Comparison of ENCODE assay signal across 9 cellular contexts in the genomic region with DNA sequence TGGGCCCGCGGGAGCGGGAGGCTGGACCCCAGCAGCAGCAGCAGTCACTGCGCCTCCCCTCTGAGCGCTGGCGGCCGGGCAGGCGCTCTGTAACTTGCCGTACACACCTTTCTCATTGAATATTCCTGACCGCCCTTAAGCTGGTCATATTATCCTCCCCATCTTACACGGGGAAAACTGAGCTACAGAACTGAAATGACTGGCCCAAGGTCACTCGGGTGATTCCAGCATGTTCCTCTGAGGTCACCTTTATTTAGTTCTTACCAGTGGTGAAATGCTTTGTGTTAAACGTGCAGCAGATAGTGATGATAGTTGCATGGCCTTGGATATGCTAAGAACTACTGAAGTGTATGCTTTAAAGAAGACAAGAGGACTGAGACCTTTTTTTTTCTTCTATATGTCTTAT. TPM values are rescaled to one million over a fixed set of nuclear protein-coding genes. Genes with fewer than 3 reads are reported as not detected.
DNase-seq lines count a peak whose midpoint lies in the region; ATAC-seq and TF ChIP-seq lines count a peak whose summit lies in the region.
"Had no signal": no experiment of that assay in that cellular context is flagged by ENCODE, and none has a peak within 500 bp of the region (broad histone marks: within the 10 kb centered on the region; RNA-seq: fewer than 3 reads in every experiment).

No MANE protein-coding gene starts in this region.

- H3K36me3 Mint-ChIP-seq in CD4-positive, alpha-beta memory T cell: peaks cover 12 to 34% of the 10 kb centered on the region in 2 donors
- H3K36me3 Mint-ChIP-seq in activated T-helper 2 cell treated with anti-CD3 and anti-CD28 coated beads, Interferon-gamma antibody, Interleukin-2, Interleukin-4, amounts not matched to agents 10 μg/mL and 5 μg/mL and 100 μg/mL, durations not matched to agents 14 hours and 24 hours and 36 hours (ENCODE audit: low read depth): peaks cover 46% of the 10 kb centered on the region

- POLR2A ChIA-PET in CD4-positive, alpha-beta memory T cell (lab: Charles Lee; ENCODE audit: partially characterized antibody): interaction anchor here (0.7 to 2.4 kb wide), 9 partner anchors 10 to 456 kb away, joined by 3 to 18 read pairs (median 5); a partner anchor contains a TSS

- no peaks in the 10 kb centered on the region for H3K27me3 ChIP-seq in CD4-positive, alpha-beta memory T cell (ENCODE audit: insufficient read depth, low read length)
- no peaks in the 10 kb centered on the region for H3K27me3 ChIP-seq in layer of hippocampus (ENCODE audit: control insufficient read depth, insufficient read depth, low read length)
- no peaks in the 10 kb centered on the region for H3K27me3 ChIP-seq in tibial artery

- no peak for TF ChIP-seq CTCF in tibial artery (IDR thresholded peaks at IDR 0.05)

- peak overlapping the region; percentile 95 to 100 (median 100) for H3K4me3 Mint-ChIP-seq in CD4-positive, alpha-beta memory T cell
- H3K4me3 Mint-ChIP-seq in activated T-helper 2 cell treated with anti-CD3 and anti-CD28 coated beads, Interferon-gamma antibody, Interleukin-2, Interleukin-4, amounts not matched to agents 10 μg/mL and 5 μg/mL and 100 μg/mL, durations not matched to agents 14 hours and 24 hours and 36 hours (ENCODE audit: low read depth): peak overlapping the region; percentile 100

- H3K4me1 Mint-ChIP-seq in CD4-positive, alpha-beta memory T cell: peaks cover 18 to 29% (median 22%) of the 10 kb centered on the region in 4 donors
- peaks cover 22% of the 10 kb centered on the region for H3K4me1 Mint-ChIP-seq in activated T-helper 2 cell treated with anti-CD3 and anti-CD28 coated beads, Interferon-gamma antibody, Interleukin-2, Interleukin-4, amounts not matched to agents 10 μg/mL and 5 μg/mL and 100 μg/mL, durations not matched to agents 14 hours and 24 hours and 36 hours (ENCODE audit: low read depth)

- peaks cover 8% of the 10 kb centered on the region for H3K36me3 ChIP-seq in CD4-positive, alpha-beta memory T cell (ENCODE audit: insufficient read depth, low read length)
- peaks cover 5 to 33% (median 29%) of the 10 kb centered on the region in 3 donors for H3K36me3 ChIP-seq in tibial artery

- no peaks in the 10 kb centered on the region for H3K27me3 Mint-ChIP-seq in CD4-positive, alpha-beta memory T cell
- peaks cover 6% of the 10 kb centered on the region for H3K27me3 Mint-ChIP-seq in activated T-helper 2 cell treated with anti-CD3 and anti-CD28 coated beads, Interferon-gamma antibody, Interleukin-2, Interleukin-4, amounts not matched to agents 10 μg/mL and 5 μg/mL and 100 μg/mL, durations not matched to agents 14 hours and 24 hours and 36 hours (ENCODE audit: low read depth)

- CTCF ChIA-PET in CD4-positive, alpha-beta memory T cell (lab: Charles Lee; ENCODE audit: partially characterized antibody): interaction anchor here (1.5 to 4.3 kb wide), 2 partner anchors 16 to 341 kb away, joined by 3 to 23 read pairs; no protein-coding TSS in a partner anchor

- H3K27ac ChIP-seq in CD4-positive, alpha-beta memory T cell (ENCODE audit: low read depth, low read length): peak overlapping the region; percentile 93
- peak overlapping the region; percentile 97 for H3K27ac ChIP-seq in layer of hippocampus (ENCODE audit: low read depth, low read length)
- peak overlapping the region; percentile 90 to 95 for H3K27ac ChIP-seq in tibial artery

- H3K9me3 ChIP-seq in CD4-positive, alpha-beta memory T cell (ENCODE audit: control insufficient read depth in 1 of 2, low read length in 2 of 2): no peaks in the 10 kb centered on the region
- no peaks in the 10 kb centered on the region for H3K9me3 ChIP-seq in tibial artery

- no peak for DNase-seq in CD4-positive, alpha-beta memory T cell
- no peak for DNase-seq in activated T-helper 2 cell treated with anti-CD3 and anti-CD28 coated beads, Interferon-gamma antibody, Interleukin-2, Interleukin-4, amounts not matched to agents 10 μg/mL and 5 μg/mL and 100 μg/mL, durations not matched to agents 14 hours and 24 hours and 36 hours (ENCODE audit: low spot score)
- DNase-seq in tibial artery (no peak), NOMO-1 treated with dmso at 0.1 percent for 144 hours (lab: John Stamatoyannopoulos, UW; ENCODE audit: unreplicated experiment) (no peak), SIG-M5 (lab: John Stamatoyannopoulos, UW) (no peak)
- DNase-seq in activated CD4-positive, alpha-beta T cell treated with anti-CD3 and anti-CD28 coated beads for 4 hours: no peak

- H3K4me1 ChIP-seq in CD4-positive, alpha-beta memory T cell (ENCODE audit: insufficient read depth, low read length): peaks cover 21% of the 10 kb centered on the region
- H3K4me1 ChIP-seq in tibial artery: peaks cover 0 to 18% (median 12%) of the 10 kb centered on the region in 4 donors

- H3K4me3 ChIP-seq in CD4-positive, alpha-beta memory T cell (ENCODE audit: low read length in 2 of 2): peak overlapping the region; percentile 79 to 90
- peak overlapping the region; percentile 66 to 70 for H3K4me3 ChIP-seq in tibial artery

- peak; percentile 4 for ATAC-seq in HG02571 (IDR thresholded peaks at IDR 0.05; ENCODE audit: unreplicated experiment)

- intact Hi-C loops in CD4-positive, alpha-beta memory T cell (cut with micrococcal nuclease): loop anchor here (2.0 to 5.0 kb wide), 2 partner anchors 96 to 120 kb away; a partner anchor contains a TSS
- intact Hi-C loops in activated T-helper 2 cell treated with anti-CD3 and anti-CD28 coated beads, Interferon-gamma antibody, Interleukin-2, Interleukin-4, amounts not matched to agents 10 μg/mL and 5 μg/mL and 100 μg/mL, durations not matched to agents 14 hours and 24 hours and 36 hours (cut with micrococcal nuclease): loop anchor here (2.0 kb wide), 1 partner anchor 36 kb away; a partner anchor contains a TSS
- intact Hi-C loops in tibial artery (cut with DNase I; ENCODE audit: low total_unique reads): no loop called here

- no peaks in the 10 kb centered on the region for H3K9me3 Mint-ChIP-seq in CD4-positive, alpha-beta memory T cell
- no peaks in the 10 kb centered on the region for H3K9me3 Mint-ChIP-seq in activated T-helper 2 cell treated with anti-CD3 and anti-CD28 coated beads, Interferon-gamma antibody, Interleukin-2, Interleukin-4, amounts not matched to agents 10 μg/mL and 5 μg/mL and 100 μg/mL, durations not matched to agents 14 hours and 24 hours and 36 hours

- H3K27ac Mint-ChIP-seq in CD4-positive, alpha-beta memory T cell: peak overlapping the region; percentile 96 to 100 (median 100)
- peak overlapping the region; percentile 100 for H3K27ac Mint-ChIP-seq in activated T-helper 2 cell treated with anti-CD3 and anti-CD28 coated beads, Interferon-gamma antibody, Interleukin-2, Interleukin-4, amounts not matched to agents 10 μg/mL and 5 μg/mL and 100 μg/mL, durations not matched to agents 14 hours and 24 hours and 36 hours

RNA-seq across cellular contexts. Expression of a gene that starts 0.6 kb away (rescaled TPM):
- 100 to 1,000 TPM; 124 to 127 TPM for total RNA-seq in CD4-positive, alpha-beta memory T cell
- polyA plus RNA-seq in CD4-positive, alpha-beta memory T cell: 100 to 1,000 TPM; 471 to 536 TPM
- total RNA-seq in activated T-helper 2 cell treated with anti-CD3 and anti-CD28 coated beads, Interferon-gamma antibody, Interleukin-2, Interleukin-4, amounts not matched to agents 10 μg/mL and 5 μg/mL and 100 μg/mL, durations not matched to agents 14 hours and 24 hours and 36 hours: 400 and 412 TPM in 2 replicates

RNA-seq across cellular contexts. Expression of a gene that starts 0.8 kb away (rescaled TPM):
- total RNA-seq in CD4-positive, alpha-beta memory T cell: 1 to 10 TPM; 1.1 to 1.9 TPM
- under 1 TPM; 0.13 to 0.30 TPM for polyA plus RNA-seq in CD4-positive, alpha-beta memory T cell
- total RNA-seq in activated T-helper 2 cell treated with anti-CD3 and anti-CD28 coated beads, Interferon-gamma antibody, Interleukin-2, Interleukin-4, amounts not matched to agents 10 μg/mL and 5 μg/mL and 100 μg/mL, durations not matched to agents 14 hours and 24 hours and 36 hours: 0.11 TPM in 1 of 2 replicates, not detected in the other

RNA-seq across cellular contexts. Expression of a gene that starts 6.4 kb away (rescaled TPM):
- total RNA-seq in CD4-positive, alpha-beta memory T cell: 1 to 10 TPM; 8.1 to 8.8 TPM
- 1 to 10 TPM; 1.1 to 1.6 TPM for polyA plus RNA-seq in CD4-positive, alpha-beta memory T cell
- 4.3 and 4.4 TPM in 2 replicates for total RNA-seq in activated T-helper 2 cell treated with anti-CD3 and anti-CD28 coated beads, Interferon-gamma antibody, Interleukin-2, Interleukin-4, amounts not matched to agents 10 μg/mL and 5 μg/mL and 100 μg/mL, durations not matched to agents 14 hours and 24 hours and 36 hours

RNA-seq across cellular contexts. Expression of a gene that starts 36.6 kb away (rescaled TPM):
- total RNA-seq in CD4-positive, alpha-beta memory T cell: under 1 TPM in 1 of 2 experiments, not detected in 1; 0.49 TPM
- not detected for polyA plus RNA-seq in CD4-positive, alpha-beta memory T cell
- 7.7 and 9.3 TPM in 2 replicates for total RNA-seq in activated T-helper 2 cell treated with anti-CD3 and anti-CD28 coated beads, Interferon-gamma antibody, Interleukin-2, Interleukin-4, amounts not matched to agents 10 μg/mL and 5 μg/mL and 100 μg/mL, durations not matched to agents 14 hours and 24 hours and 36 hours

RNA-seq across cellular contexts. Expression of a gene that starts 53.9 kb away (rescaled TPM):
- total RNA-seq in CD4-positive, alpha-beta memory T cell: not detected
- under 1 TPM in 1 of 2 donors, not detected in 1; 0.06 TPM for polyA plus RNA-seq in CD4-positive, alpha-beta memory T cell
- 0.28 and 0.32 TPM in 2 replicates for total RNA-seq in activated T-helper 2 cell treated with anti-CD3 and anti-CD28 coated beads, Interferon-gamma antibody, Interleukin-2, Interleukin-4, amounts not matched to agents 10 μg/mL and 5 μg/mL and 100 μg/mL, durations not matched to agents 14 hours and 24 hours and 36 hours
- total RNA-seq: HT1080 had no signal
